In the genomic region with DNA sequence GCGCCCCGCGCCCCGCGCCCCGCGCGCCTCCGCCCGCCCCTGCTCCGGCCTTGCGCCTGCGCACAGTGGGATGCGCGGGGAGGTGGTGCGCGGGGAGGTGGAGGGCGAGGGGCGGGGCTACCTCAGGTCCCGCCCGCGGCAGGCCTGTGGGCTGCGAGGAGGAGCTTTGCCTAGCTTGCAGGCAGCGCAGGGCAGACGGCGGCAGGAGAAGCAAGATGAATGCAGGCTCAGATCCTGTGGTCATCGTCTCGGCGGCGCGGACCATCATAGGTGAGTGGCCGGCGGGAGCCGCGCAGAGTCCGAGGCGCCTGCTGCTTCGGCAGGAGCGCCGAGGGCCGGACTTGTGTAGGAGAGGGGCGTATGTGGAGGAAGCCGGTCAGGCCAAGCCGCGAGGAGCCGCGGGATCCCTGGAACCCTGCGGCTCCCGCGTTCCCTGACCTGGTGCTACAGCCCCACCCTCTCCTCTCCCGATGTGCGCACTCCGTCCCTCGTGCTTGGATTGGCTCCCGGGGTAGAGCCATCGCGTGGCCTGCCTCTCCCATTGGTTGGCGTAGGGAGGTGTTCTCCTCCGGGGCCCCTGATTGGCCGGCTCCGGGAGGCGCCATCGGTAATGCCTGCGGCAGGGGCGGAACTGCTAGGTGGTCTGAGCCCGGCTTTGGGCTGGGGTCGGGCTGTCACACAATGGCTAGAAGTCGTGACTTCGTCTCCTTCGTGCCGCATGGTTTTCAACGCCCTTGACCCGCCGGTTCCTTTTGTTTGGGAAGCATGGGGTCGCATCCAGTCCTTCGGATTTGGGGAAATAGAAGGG, we compare ENCODE assay signal across 8 cellular contexts. TPM values are rescaled to one million over a fixed set of nuclear protein-coding genes. Genes with fewer than 3 reads are reported as not detected.
DNase-seq lines count a peak whose midpoint lies in the region; ATAC-seq, FAIRE-seq and TF ChIP-seq lines count a peak whose summit lies in the region.

TSS of gene ACAT2 (plus strand) at position 173 of the 808 bp plus-strand sequence. CDS start at position 216, 43 bp downstream.

- DNase-seq in DMS114 treated with DMSO at 0.1 percent for 48 hours (lab: John Stamatoyannopoulos, UW; ENCODE audit: unreplicated experiment) (peak; percentile 82), IMR-90 (peak; percentile 92), OCI-LY7 (ENCODE audit: low spot score) (peak; percentile 97), mesothelial cell of epicardium (ENCODE audit: low spot score in 2 of 2, unreplicated experiment in 2 of 2) (peak; percentile 90 to 93)
- DNase-seq in activated CD8-positive, alpha-beta memory T cell treated with anti-CD3 and anti-CD28 coated beads, Interleukin-2, amount 50 U/mL, for 48 hours, result peak; percentile 95
- DNase-seq in stimulated activated CD8-positive, alpha-beta memory T cell treated with anti-CD3 and anti-CD28 coated beads, Interleukin-15, amount 100 ng/mL, for 4 hours (ENCODE audit: low read depth in 2 of 2), result peak; percentile 79 to 85

- no peak for TF ChIP-seq CTCF in IMR-90 (conservative IDR thresholded peaks at IDR 0.05; ENCODE audit: low read depth, low read length)
- TF ChIP-seq CTCF in OCI-LY7 (conservative IDR thresholded peaks at IDR 0.05; ENCODE audit: low read length), result no peak
- TF ChIP-seq CTCF in mesothelial cell of epicardium (IDR thresholded peaks at IDR 0.05; ENCODE audit: unreplicated experiment), result no peak

- CTCF ChIA-PET in IMR-90 (lab: Yijun Ruan, JAX), result no interaction called here
- CTCF ChIA-PET in OCI-LY7 (lab: Charles Lee; ENCODE audit: unreplicated experiment), result interaction anchor here (1.4 kb wide), 1 partner anchor 8 kb away, joined by 5 read pairs; no protein-coding TSS in a partner anchor

- peak within 1 kb of the TSS; percentile 94 for H3K4ac ChIP-seq in IMR-90 (ENCODE audit: low read depth, low read length)

- peak within 1 kb of the TSS; percentile 76 for H4K91ac ChIP-seq in IMR-90 (ENCODE audit: insufficient read depth, low read depth, low read length)

- peak within 1 kb of the TSS; percentile 99 for H3K27ac Mint-ChIP-seq in mesothelial cell of epicardium

- peak within 1 kb of the TSS; percentile 94 to 96 for H4K8ac ChIP-seq in IMR-90 (ENCODE audit: low read depth in 2 of 2, low read length in 2 of 2)

- H3K36me3 Mint-ChIP-seq in mesothelial cell of epicardium, result peaks cover 20% of the 10 kb centered on the region

- in situ Hi-C loops in IMR-90 (cut with MboI; ENCODE audit: low sequenced_read_pairs), result loop anchor here (10.0 kb wide), 1 partner anchor 67 kb away; the partner anchor contains the start of gene SOD2

- H3K36me3 ChIP-seq in IMR-90 (ENCODE audit: control insufficient read depth, insufficient read depth, low read length) (peaks cover 16% of the 10 kb centered on the region), OCI-LY7 (ENCODE audit: insufficient read depth, low read length) (peaks cover 63% of the 10 kb centered on the region)

- peaks cover 25% of the 10 kb centered on the region for H3K4me1 Mint-ChIP-seq in mesothelial cell of epicardium

- peaks cover 13% of the 10 kb centered on the region for H3K9me1 ChIP-seq in IMR-90 (ENCODE audit: insufficient read depth, low read length)

- no peaks in the 10 kb centered on the region for H3K9me3 Mint-ChIP-seq in mesothelial cell of epicardium

- peaks cover 6% of the 10 kb centered on the region; the same call in 1 of the 2 replicates for H4K20me1 ChIP-seq in IMR-90 (ENCODE audit: insufficient read depth, low read length)
- no peaks in the 10 kb centered on the region for H4K20me1 ChIP-seq in OCI-LY7 (ENCODE audit: insufficient read depth, low read length)

- dilution Hi-C loops in IMR-90 (cut with HindIII; ENCODE audit: low sequenced_read_pairs, unreplicated experiment), result no loop called here

- no peaks in the 10 kb centered on the region for H3K27me3 ChIP-seq in IMR-90 (ENCODE audit: control insufficient read depth, insufficient read depth, low read length)

- no peak for TF ChIP-seq RAD21 in IMR-90 (IDR thresholded peaks at IDR 0.05; ENCODE audit: low read length)

- peaks cover 10 to 24% of the 10 kb centered on the region in 2 experiments for H3K79me1 ChIP-seq in IMR-90 (ENCODE audit: low read depth in 1 of 2, low read length in 2 of 2)

- peak within 1 kb of the TSS; percentile 93 for H3K4me3 Mint-ChIP-seq in mesothelial cell of epicardium

- intact Hi-C loops in IMR-90 (cut with micrococcal nuclease) (loop anchor here (1.0 to 2.0 kb wide), 2 partner anchors 26 to 69 kb away; partner anchors contain the start of gene SOD2), OCI-LY7 (cut with micrococcal nuclease; ENCODE audit: unreplicated experiment) (loop anchor here (1.0 to 2.0 kb wide), 3 partner anchors 27 to 69 kb away; partner anchors contain the start of genes SOD2, TCP1 and WTAP)

- H3K4me3 ChIP-seq in IMR-90 (ENCODE audit: insufficient read depth, low read depth, low read length) (peak within 1 kb of the TSS; percentile 79), OCI-LY7 (ENCODE audit: low read depth, low read length, poor library complexity, severe bottlenecking) (peak within 1 kb of the TSS; percentile 71)

- H3K4me2 ChIP-seq in IMR-90 (ENCODE audit: low read depth, low read length), result peak within 1 kb of the TSS; percentile 87
- H3K4me2 ChIP-seq in OCI-LY7 (ENCODE audit: low read length), result peak within 1 kb of the TSS; percentile 93

- FAIRE-seq in endometrium (lab: Jason Lieb, UNC), result peak; percentile 85

- peak within 1 kb of the TSS; percentile 75; the same call in 1 of the 2 replicates for H2BK120ac ChIP-seq in IMR-90 (ENCODE audit: low read depth, low read length)

- POLR2A ChIA-PET in IMR-90 (lab: Charles Lee; ENCODE audit: unreplicated experiment) (interaction anchor here (1.0 kb wide), 1 partner anchor 80 kb away, joined by 3 read pairs; no protein-coding TSS in a partner anchor), OCI-LY7 (lab: Charles Lee) (interaction anchor here (1.0 to 2.6 kb wide), 12 partner anchors 9 to 38 kb away, joined by 3 to 11 read pairs (median 6); partner anchors contain the start of genes MRPL18 and WTAP)

- ATAC-seq in GM21529 (IDR thresholded peaks at IDR 0.05; ENCODE audit: unreplicated experiment) (peak; percentile 98), IMR-90 (ENCODE audit: low read depth) (peak; percentile 96)

- peak within 1 kb of the TSS; percentile 80 for H3K14ac ChIP-seq in IMR-90 (replicated peaks; ENCODE audit: low read depth, low read length)

- H4K5ac ChIP-seq in IMR-90 (ENCODE audit: low read depth, low read length), result peak within 1 kb of the TSS; percentile 89

- H2BK20ac ChIP-seq in IMR-90 (ENCODE audit: low read depth, low read length), result peak within 1 kb of the TSS; percentile 38

- peak within 1 kb of the TSS; percentile 94 for H2AFZ ChIP-seq in IMR-90 (replicated peaks; ENCODE audit: low read length, poor library complexity)
- H2AFZ ChIP-seq in OCI-LY7 (ENCODE audit: low read length), result peak within 1 kb of the TSS; percentile 81

- H3K9me2 ChIP-seq in OCI-LY7 (ENCODE audit: insufficient read depth, low read length), result no peaks in the 10 kb centered on the region

- peak within 1 kb of the TSS; percentile 93 for H3K56ac ChIP-seq in IMR-90 (ENCODE audit: extremely low read depth, insufficient read depth, low read length)

- H2BK5ac ChIP-seq in IMR-90 (ENCODE audit: low read depth, low read length, poor library complexity, severe bottlenecking), result peak within 1 kb of the TSS; percentile 59

- H2AK9ac ChIP-seq in IMR-90 (replicated peaks; ENCODE audit: low read depth, low read length, poor library complexity), result peak within 1 kb of the TSS; percentile 93

- peak within 1 kb of the TSS; percentile 15; the same call in 1 of the 3 replicates for H2BK15ac ChIP-seq in IMR-90 (ENCODE audit: low read depth, low read length)

- peak within 1 kb of the TSS; percentile 63 for H3K18ac ChIP-seq in IMR-90 (ENCODE audit: low read depth, low read length)

- peak within 1 kb of the TSS; percentile 82 for H2AK5ac ChIP-seq in IMR-90 (ENCODE audit: low read depth, low read length)

- H3K27me3 Mint-ChIP-seq in mesothelial cell of epicardium (ENCODE audit: low read depth), result no peaks in the 10 kb centered on the region

- no TSS peak for BruUV-seq in IMR-90 (replicated peaks; lab: Mats Ljungman, UMichigan)
- no TSS peak for BruUV-seq in OCI-LY7 (replicated peaks; lab: Mats Ljungman, UMichigan)

- peak within 1 kb of the TSS; percentile 87 for H3K9ac ChIP-seq in IMR-90 (ENCODE audit: low read depth, low read length)

- TF ChIP-seq POLR2A in IMR-90 (IDR thresholded peaks at IDR 0.05; ENCODE audit: low read depth, low read length), result peak; percentile 39; the same call in 1 of the 2 replicates

- no peaks in the 10 kb centered on the region; the same call in 1 of the 2 replicates for H3K79me2 ChIP-seq in OCI-LY7 (ENCODE audit: insufficient read depth, low read depth, low read length)

- H3K9me3 ChIP-seq in IMR-90 (ENCODE audit: control insufficient read depth, insufficient read depth, low read length) (no peaks in the 10 kb centered on the region), OCI-LY7 (ENCODE audit: low read length) (no peaks in the 10 kb centered on the region)

- H3K23ac ChIP-seq in IMR-90 (ENCODE audit: low read depth, low read length), result peak within 1 kb of the TSS; percentile 83

- 0% methylated on average over 5 of the region's 76 CpGs; no CpG with 5 or more reads in 1 of the 2 experiments for WGBS in IMR-90 (ENCODE audit: extremely low coverage in 2 of 2, insufficient read length in 1 of 2), 2 experiments

- peak within 1 kb of the TSS; percentile 94 for H3K27ac ChIP-seq in IMR-90 (ENCODE audit: insufficient read depth, low read length)
- H3K27ac ChIP-seq in OCI-LY7 (ENCODE audit: low read depth, low read length, poor library complexity, severe bottlenecking), result peak within 1 kb of the TSS; percentile 81

- H3K4me1 ChIP-seq in IMR-90 (ENCODE audit: control insufficient read depth, insufficient read depth, low read length) (peaks cover 20% of the 10 kb centered on the region), OCI-LY7 (ENCODE audit: insufficient read depth, low read length, poor library complexity, severe bottlenecking) (peaks cover 15% of the 10 kb centered on the region)

TF ChIP-seq in IMR-90, 13 proteins besides CTCF, POLR2A, EP300 and RAD21 (continues in another document):
- TF ChIP-seq FOS (IDR thresholded peaks at IDR 0.05; ENCODE audit: low read depth, low read length) (peak; percentile 79), MAZ (IDR thresholded peaks at IDR 0.05; ENCODE audit: borderline replicate concordance, low read depth, low read length) (peak; percentile 50; the same call in 1 of the 2 replicates), RFX5 (IDR thresholded peaks at IDR 0.05; ENCODE audit: low read depth, low read length) (peak; percentile 46; the same call in 1 of the 2 replicates), MAFK (IDR thresholded peaks at IDR 0.05; ENCODE audit: low read depth, low read length) (no peak)

RNA-seq across cellular contexts. Expression of gene ACAT2, which starts in this region (rescaled TPM):
- total RNA-seq in IMR-90 (2012; rRNA removed), result 45.2 and 50.3 TPM in 2 replicates
- polyA plus RNA-seq in IMR-90 (2012; rRNA removed), result 29.2 and 30.5 TPM in 2 replicates
- polyA plus RNA-seq in IMR-90 (2012; cell fraction: cytosol; rRNA removed), result 8.8 and 15.7 TPM in 2 replicates
- 4.2 and 15.3 TPM in 2 replicates for polyA plus RNA-seq in IMR-90 (2012; cell fraction: nucleus; rRNA removed; ENCODE audit: low replicate concordance)
- total RNA-seq in OCI-LY7 (2014; rRNA removed; shearing (Covaris generic)), result 39.4 and 42.4 TPM in 2 replicates
- total RNA-seq in OCI-LY7 (2022), result 90.1 and 110 TPM in 2 replicates
- total RNA-seq in mesothelial cell of epicardium, result 35.1 to 37.7 TPM (median 35.8 TPM) in 3 replicates

Comparison
In these comparisons a context has a peak if more than half of its experiments do, and no peak if none do; other contexts are left out.
1. Peak in every context shown above with its lines: DNase-seq, ATAC-seq, H3K4me3 ChIP-seq and H3K27ac ChIP-seq.